ENCODE assay signal across 24 cellular contexts in the genomic region with DNA sequence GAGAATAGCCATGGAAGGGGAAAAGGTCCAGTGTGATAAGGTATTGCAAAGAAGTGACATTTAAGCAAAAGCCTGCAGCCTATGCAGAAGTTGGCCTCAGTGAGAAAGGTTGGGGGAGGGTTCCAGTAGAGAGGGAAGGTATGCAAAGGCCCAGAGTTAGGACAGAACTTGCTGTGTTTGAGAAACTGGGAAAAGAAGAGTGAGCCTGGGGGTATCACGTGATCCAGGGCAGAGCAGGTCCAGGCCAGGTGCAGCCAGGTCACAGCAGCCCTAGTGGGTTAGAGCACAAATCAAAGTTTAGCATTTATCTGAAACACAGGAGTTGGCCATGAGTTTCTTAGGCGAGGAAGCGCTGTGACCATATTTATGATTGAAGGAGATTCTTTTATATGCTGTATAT. TPM values are rescaled to one million over a fixed set of nuclear protein-coding genes. Genes with fewer than 3 reads are reported as not detected.
DNase-seq lines count a peak whose midpoint lies in the region; ATAC-seq, FAIRE-seq and TF ChIP-seq lines count a peak whose summit lies in the region.
"Had no signal": no experiment of that assay in that cellular context is flagged by ENCODE, and none has a peak within 500 bp of the region (broad histone marks: within the 10 kb centered on the region; RNA-seq: fewer than 3 reads in every experiment).

No MANE protein-coding gene starts in this region.

- peak; percentile 62 for DNase-seq in ELF-1 (ENCODE audit: low read depth, low spot score)
- no peak for DNase-seq in body of pancreas
- DNase-seq in HepG2 (ENCODE audit: low spot score), result peak; percentile 41
- no peak for DNase-seq in spleen
- DNase-seq in NCI-H2196 (lab: John Stamatoyannopoulos, UW; ENCODE audit: unreplicated experiment), result no peak
- DNase-seq in 8988T, result no peak
- DNase-seq in activated naive CD8-positive, alpha-beta T cell treated with anti-CD3 and anti-CD28 coated beads, Interleukin-2, amount 50 U/mL, for 24 hours, result no peak
- no peak for DNase-seq in brain microvascular endothelial cell
- DNase-seq: CD8-positive, alpha-beta T cell; DMS153; DND-41; Kasumi-1; NCI-H2029; NCI-H2227 treated with DMSO at 0.1 percent for 48 hours; NCI-H69; SHP77 treated with DMSO at 0.1 percent for 48 hours had no signal

- peaks cover 7% of the 10 kb centered on the region for H3K27me3 Mint-ChIP-seq in activated naive CD8-positive, alpha-beta T cell treated with anti-CD3 and anti-CD28 coated beads, Interleukin-2, amount 50 U/mL, for 24 hours

- H3K4me1 ChIP-seq in body of pancreas (peaks cover 69% of the 10 kb centered on the region), HepG2 (ENCODE audit: insufficient read depth, low read length) (peaks cover 77% of the 10 kb centered on the region), spleen (peaks cover 0 to 32% (median 6%) of the 10 kb centered on the region in 6 donors)
- H3K4me1 ChIP-seq: A549 had no signal

- H4K20me1 ChIP-seq in HepG2 (ENCODE audit: insufficient read depth, low read length), result no peaks in the 10 kb centered on the region; the same call in 1 of the 2 replicates

- TF ChIP-seq RAD21 in HepG2 (CRISPR knock-in tag; IDR thresholded peaks at IDR 0.05), result no peak

- CTCF ChIA-PET in HepG2 (lab: Yijun Ruan, JAX; ENCODE audit: low intra/inter-chr PET ratio, low total read pairs), result no interaction called here

- H3K36me3 Mint-ChIP-seq in activated naive CD8-positive, alpha-beta T cell treated with anti-CD3 and anti-CD28 coated beads, Interleukin-2, amount 50 U/mL, for 24 hours (ENCODE audit: low read depth), result no peaks in the 10 kb centered on the region
- H3K36me3 Mint-ChIP-seq: CD8-positive, alpha-beta T cell had no signal

- H3K27ac ChIP-seq in body of pancreas, result peak overlapping the region; percentile 65 to 84 (median 78)
- H3K27ac ChIP-seq in HepG2 (ENCODE audit: extremely low read length, insufficient read depth, low read length), result peak overlapping the region; percentile 88
- peak overlapping the region in 5 of 8 donors; percentile 75 to 89 (median 81) for H3K27ac ChIP-seq in spleen
- no peak overlapping the region for H3K27ac ChIP-seq in brain microvascular endothelial cell
- H3K27ac ChIP-seq: A549, C4-2B had no signal

- no TSS peak for BruUV-seq in HepG2 (replicated peaks; lab: Mats Ljungman, UMichigan)

- no peak overlapping the region for H3K27ac Mint-ChIP-seq in activated naive CD8-positive, alpha-beta T cell treated with anti-CD3 and anti-CD28 coated beads, Interleukin-2, amount 50 U/mL, for 24 hours
- H3K27ac Mint-ChIP-seq: CD8-positive, alpha-beta T cell had no signal

- H3K4me1 Mint-ChIP-seq in activated naive CD8-positive, alpha-beta T cell treated with anti-CD3 and anti-CD28 coated beads, Interleukin-2, amount 50 U/mL, for 24 hours, result no peaks in the 10 kb centered on the region

- TF ChIP-seq POLR2A in body of pancreas (IDR thresholded peaks at IDR 0.05) (no peak), HepG2 (IDR thresholded peaks at IDR 0.05; ENCODE audit: insufficient read depth in 1 of 2, low read depth in 2 of 2, low read length in 2 of 2) (no peak), spleen (IDR thresholded peaks at IDR 0.05) (no peak)

- TF ChIP-seq EP300 in HepG2 (IDR thresholded peaks at IDR 0.05; ENCODE audit: low read depth in 2 of 2, low read length in 2 of 2) (0 out of 4 replicates have a peak, but pooled peaks of 1 of the 2 experiments have one; percentile 9), HepG2 (CRISPR knock-in tag; IDR thresholded peaks at IDR 0.05; ENCODE audit: borderline replicate concordance) (no peak)

- 35 to 53% methylated on average over 3 of the region's 3 CpGs for WGBS in body of pancreas, 2 donors
- 52% methylated on average over 3 of the region's 3 CpGs for WGBS in HepG2 (ENCODE audit: low lambda C conversion rate)
- WGBS in spleen, 5 donors, result 63 to 89% (median 82%) methylated on average over 3 of the region's 3 CpGs

- intact Hi-C loops in body of pancreas (cut with DNase I), result no loop called here
- intact Hi-C loops in HepG2 (cut with micrococcal nuclease; ENCODE audit: unreplicated experiment), result loop anchor here (1.0 to 5.0 kb wide), 2 partner anchors 10 to 34 kb away; no protein-coding TSS in a partner anchor
- intact Hi-C loops in spleen (cut with DNase I; ENCODE audit: low total_unique reads), result no loop called here

- no peak overlapping the region for H3K4me3 ChIP-seq in body of pancreas
- peak overlapping the region; percentile 61 to 88 (median 75) for H3K4me3 ChIP-seq in HepG2 (replicated peaks in 1 of 3; ENCODE audit: insufficient read depth in 1 of 3, low read depth in 2 of 3, low read length in 3 of 3)
- H3K4me3 ChIP-seq in spleen, result peak overlapping the region in 7 of 8 donors; percentile 15 to 68 (median 34)
- H3K4me3 ChIP-seq in brain microvascular endothelial cell (ENCODE audit: low read depth, low read length), result no peak overlapping the region
- H3K4me3 ChIP-seq: A549 had no signal

- H3K9ac ChIP-seq in HepG2 (ENCODE audit: insufficient read depth, low read depth, low read length), result peak overlapping the region; percentile 85

- no peaks in the 10 kb centered on the region for H3K36me3 ChIP-seq in body of pancreas (replicated peaks in 1 of 2; ENCODE audit: insufficient read depth in 1 of 2, low read depth in 2 of 2)
- peaks cover 17 to 39% of the 10 kb centered on the region in 2 experiments; a peak in 4 of 5 replicates for H3K36me3 ChIP-seq in HepG2 (replicated peaks in 1 of 2; ENCODE audit: control insufficient read depth in 1 of 2, insufficient read depth in 2 of 2, low read length in 2 of 2)
- H3K36me3 ChIP-seq in spleen, result peaks cover 0 to 8% (median 4%) of the 10 kb centered on the region in 6 donors
- no peaks in the 10 kb centered on the region for H3K36me3 ChIP-seq in brain microvascular endothelial cell (replicated peaks)

- TF ChIP-seq CTCF in body of pancreas (IDR thresholded peaks at IDR 0.05), result no peak
- no peak for TF ChIP-seq CTCF in HepG2 (CRISPR knock-in tag; IDR thresholded peaks at IDR 0.05)
- TF ChIP-seq CTCF in spleen (IDR thresholded peaks at IDR 0.05 in 8 of 11, conservative IDR thresholded peaks at IDR 0.05 in 3 of 11), result no peak
- TF ChIP-seq CTCF in brain microvascular endothelial cell (IDR thresholded peaks at IDR 0.05; ENCODE audit: low read depth, low read length, missing control alignments), result no peak

- peak; percentile 85 for FAIRE-seq in HepG2 (lab: Jason Lieb, UNC)
- FAIRE-seq: A549, GM18507, H54 had no signal

- ATAC-seq in body of pancreas, result peak; percentile 18
- ATAC-seq in HepG2, result peak; percentile 12; the same call in 2 of the 3 replicates
- ATAC-seq in activated naive CD8-positive, alpha-beta T cell treated with anti-CD3 and anti-CD28 coated beads, Interleukin-2, amount 50 U/mL, for 24 hours, result no peak
- ATAC-seq: A549; CD8-positive, alpha-beta T cell; Panc1 had no signal

- H2AFZ ChIP-seq in HepG2 (ENCODE audit: low read length), result no peak overlapping the region

- H3K9me3 ChIP-seq in body of pancreas (no peaks in the 10 kb centered on the region), HepG2 (ENCODE audit: low read length) (no peaks in the 10 kb centered on the region), spleen (no peaks in the 10 kb centered on the region)
- H3K9me3 ChIP-seq: A549 had no signal

- H3K4me3 Mint-ChIP-seq in activated naive CD8-positive, alpha-beta T cell treated with anti-CD3 and anti-CD28 coated beads, Interleukin-2, amount 50 U/mL, for 24 hours, result no peak overlapping the region
- H3K4me3 Mint-ChIP-seq: CD8-positive, alpha-beta T cell had no signal

- peak overlapping the region; percentile 97 for H3K4me2 ChIP-seq in HepG2 (ENCODE audit: low read depth, low read length)
- H3K4me2 ChIP-seq: A549 had no signal

- no peaks in the 10 kb centered on the region for H3K27me3 ChIP-seq in body of pancreas
- H3K27me3 ChIP-seq in HepG2 (ENCODE audit: control insufficient read depth in 1 of 2, insufficient read depth in 2 of 2, low read length in 2 of 2), result no peaks in the 10 kb centered on the region; a peak in 1 of 5 replicates
- H3K27me3 ChIP-seq in spleen (replicated peaks in 1 of 7), result peaks cover 0 to 7% (median 0%) of the 10 kb centered on the region in 7 donors
- H3K27me3 ChIP-seq in brain microvascular endothelial cell (replicated peaks), result no peaks in the 10 kb centered on the region

- H3K9me3 Mint-ChIP-seq in activated naive CD8-positive, alpha-beta T cell treated with anti-CD3 and anti-CD28 coated beads, Interleukin-2, amount 50 U/mL, for 24 hours, result peaks cover 4% of the 10 kb centered on the region
- H3K9me3 Mint-ChIP-seq: CD8-positive, alpha-beta T cell had no signal

- POLR2A ChIA-PET in HepG2 (lab: Yijun Ruan, JAX), result interaction anchor here (0.8 to 5.9 kb wide), 15 partner anchors 9 to 242 kb away, joined by 3 to 169 read pairs (median 10); a partner anchor contains a TSS

- in situ Hi-C loops in HepG2 (cut with HindIII; ENCODE audit: extremely low pct_ligation_motif_present, low pct_unique_long_range_greater_than_20kb), result no loop called here
- in situ Hi-C loops in brain microvascular endothelial cell (cut with HindIII; ENCODE audit: low pct_ligation_motif_present, low sequenced_read_pairs), result no loop called here

- H3K79me2 ChIP-seq in HepG2 (ENCODE audit: insufficient read depth, low read length), result peaks cover 58% of the 10 kb centered on the region

RNA-seq across cellular contexts. Expression of a gene that starts 1.6 kb away (rescaled TPM):
- total RNA-seq in body of pancreas (100 to 1,000 TPM in 1 of 2 donors, 10 to 100 TPM in 1; 76.0 to 101 TPM), HepG2 (2016; rRNA removed; fragmentation: Illumina TruSeq; extraction: Trizol) (237 and 498 TPM in 2 replicates), spleen (100 to 1,000 TPM in 6 of 7 donors, 10 to 100 TPM in 1; 67.3 to 216 (median 169) TPM)
- total RNA-seq in HepG2 (2016; cell fraction: cytosol; rRNA removed; fragmentation: Illumina TruSeq; extraction: Trizol; ENCODE audit: low read depth), result 71.6 and 82.2 TPM in 2 replicates
- 219 and 507 TPM in 2 replicates for total RNA-seq in HepG2 (2016; cell fraction: insoluble cytoplasmic fraction; rRNA removed; fragmentation: Illumina TruSeq; extraction: Trizol)
- 187 and 205 TPM in 2 replicates for total RNA-seq in HepG2 (2016; cell fraction: membrane; rRNA removed; fragmentation: Illumina TruSeq; extraction: Trizol)
- total RNA-seq in HepG2 (2016; cell fraction: nucleus; rRNA removed; fragmentation: Illumina TruSeq; extraction: Trizol), result 372 and 429 TPM in 2 replicates
- polyA plus RNA-seq in HepG2 (2011; rRNA removed) (449 and 569 TPM in 2 replicates), spleen (10 to 100 TPM; 11.5 to 58.2 (median 41.4) TPM)
- polyA plus RNA-seq in HepG2 (2011; cell fraction: cytosol; rRNA removed), result 331 and 435 TPM in 2 replicates
- polyA plus RNA-seq in HepG2 (2011; cell fraction: nucleus; rRNA removed), result 165 and 220 TPM in 2 replicates
- polyA plus RNA-seq in HepG2 (2012), result 423 and 569 TPM in 2 replicates
- 81.2 and 88.3 TPM in 2 replicates for polyA plus RNA-seq in HepG2 (2016; cell fraction: cytosol; fragmentation: Illumina TruSeq; extraction: Trizol; ENCODE audit: low read depth)
- polyA plus RNA-seq in HepG2 (2016; cell fraction: insoluble cytoplasmic fraction; fragmentation: Illumina TruSeq; extraction: Trizol; ENCODE audit: low read depth), result 241 and 254 TPM in 2 replicates
- polyA plus RNA-seq in HepG2 (2016; cell fraction: membrane; fragmentation: Illumina TruSeq; extraction: Trizol; ENCODE audit: low read depth), result 159 and 171 TPM in 2 replicates
- polyA plus RNA-seq in HepG2 (2016; cell fraction: nucleus; fragmentation: Illumina TruSeq; extraction: Trizol; ENCODE audit: insufficient read depth, low read depth), result 573 and 590 TPM in 2 replicates
- polyA minus RNA-seq in HepG2 (2011; rRNA and poly(A)+ RNA removed; ENCODE audit: low replicate concordance), result 0.30 and 414 TPM in 2 replicates
- 176 and 231 TPM in 2 replicates for polyA minus RNA-seq in HepG2 (2011; cell fraction: cytosol; rRNA and poly(A)+ RNA removed)
- polyA minus RNA-seq in HepG2 (2011; cell fraction: nucleus; rRNA and poly(A)+ RNA removed), result 87.0 and 105 TPM in 2 replicates
- total RNA-seq: CD8-positive, alpha-beta T cell; OCI-LY7 had no signal

RNA-seq across cellular contexts. Expression of a gene that starts 21.6 kb away (rescaled TPM):
- total RNA-seq in body of pancreas (10 to 100 TPM; 42.8 to 57.6 TPM), HepG2 (2016; rRNA removed; fragmentation: Illumina TruSeq; extraction: Trizol) (17.2 and 39.1 TPM in 2 replicates), spleen (not detected)
- total RNA-seq in HepG2 (2016; cell fraction: cytosol; rRNA removed; fragmentation: Illumina TruSeq; extraction: Trizol; ENCODE audit: low read depth), result 5.1 and 5.2 TPM in 2 replicates
- 18.0 and 38.7 TPM in 2 replicates for total RNA-seq in HepG2 (2016; cell fraction: insoluble cytoplasmic fraction; rRNA removed; fragmentation: Illumina TruSeq; extraction: Trizol)
- total RNA-seq in HepG2 (2016; cell fraction: membrane; rRNA removed; fragmentation: Illumina TruSeq; extraction: Trizol), result 9.0 and 10.8 TPM in 2 replicates
- 31.1 and 34.0 TPM in 2 replicates for total RNA-seq in HepG2 (2016; cell fraction: nucleus; rRNA removed; fragmentation: Illumina TruSeq; extraction: Trizol)
- polyA plus RNA-seq in HepG2 (2011; rRNA removed) (57.8 and 82.7 TPM in 2 replicates), spleen (not detected)
- 51.9 and 68.1 TPM in 2 replicates for polyA plus RNA-seq in HepG2 (2011; cell fraction: cytosol; rRNA removed)
- polyA plus RNA-seq in HepG2 (2011; cell fraction: nucleus; rRNA removed), result 26.7 and 38.8 TPM in 2 replicates
- polyA plus RNA-seq in HepG2 (2012), result 39.8 and 51.8 TPM in 2 replicates
- 4.5 and 5.5 TPM in 2 replicates for polyA plus RNA-seq in HepG2 (2016; cell fraction: cytosol; fragmentation: Illumina TruSeq; extraction: Trizol; ENCODE audit: low read depth)
- polyA plus RNA-seq in HepG2 (2016; cell fraction: insoluble cytoplasmic fraction; fragmentation: Illumina TruSeq; extraction: Trizol; ENCODE audit: low read depth), result 17.2 and 17.4 TPM in 2 replicates
- 7.7 and 8.0 TPM in 2 replicates for polyA plus RNA-seq in HepG2 (2016; cell fraction: membrane; fragmentation: Illumina TruSeq; extraction: Trizol; ENCODE audit: low read depth)
- polyA plus RNA-seq in HepG2 (2016; cell fraction: nucleus; fragmentation: Illumina TruSeq; extraction: Trizol; ENCODE audit: insufficient read depth, low read depth), result 48.5 and 50.8 TPM in 2 replicates
- 48.7 TPM in 1 of 2 replicates, not detected in the other for polyA minus RNA-seq in HepG2 (2011; rRNA and poly(A)+ RNA removed; ENCODE audit: low replicate concordance)
- 12.7 and 23.3 TPM in 2 replicates for polyA minus RNA-seq in HepG2 (2011; cell fraction: cytosol; rRNA and poly(A)+ RNA removed)
- 13.5 and 19.5 TPM in 2 replicates for polyA minus RNA-seq in HepG2 (2011; cell fraction: nucleus; rRNA and poly(A)+ RNA removed)
- total RNA-seq: CD8-positive, alpha-beta T cell; M059J; NCI-H460; OCI-LY7 had no signal

RNA-seq across cellular contexts. Expression of a gene that starts 29.3 kb away (rescaled TPM):
- total RNA-seq in body of pancreas (1,000 to 10,000 TPM in 1 of 2 donors, 100 to 1,000 TPM in 1; 396 to 1,783 TPM), HepG2 (2016; rRNA removed; fragmentation: Illumina TruSeq; extraction: Trizol) (433 and 825 TPM in 2 replicates), spleen (10 to 100 TPM in 4 of 7 donors, 1 to 10 TPM in 3; 3.4 to 29.7 (median 10.1) TPM)
- 141 and 152 TPM in 2 replicates for total RNA-seq in HepG2 (2016; cell fraction: cytosol; rRNA removed; fragmentation: Illumina TruSeq; extraction: Trizol; ENCODE audit: low read depth)
- total RNA-seq in HepG2 (2016; cell fraction: insoluble cytoplasmic fraction; rRNA removed; fragmentation: Illumina TruSeq; extraction: Trizol), result 426 and 840 TPM in 2 replicates
- total RNA-seq in HepG2 (2016; cell fraction: membrane; rRNA removed; fragmentation: Illumina TruSeq; extraction: Trizol), result 232 and 248 TPM in 2 replicates
- total RNA-seq in HepG2 (2016; cell fraction: nucleus; rRNA removed; fragmentation: Illumina TruSeq; extraction: Trizol), result 726 and 813 TPM in 2 replicates
- polyA plus RNA-seq in HepG2 (2011; rRNA removed) (2,200 and 3,367 TPM in 2 replicates), spleen (10 to 100 TPM in 2 of 3 donors, 1 to 10 TPM in 1; 8.5 to 88.3 (median 10.3) TPM)
- 3,577 and 4,656 TPM in 2 replicates for polyA plus RNA-seq in HepG2 (2011; cell fraction: cytosol; rRNA removed)
- polyA plus RNA-seq in HepG2 (2011; cell fraction: nucleus; rRNA removed), result 1,545 and 2,325 TPM in 2 replicates
- 306 and 2,041 TPM in 2 replicates for polyA plus RNA-seq in HepG2 (2012)
- 168 and 171 TPM in 2 replicates for polyA plus RNA-seq in HepG2 (2016; cell fraction: cytosol; fragmentation: Illumina TruSeq; extraction: Trizol; ENCODE audit: low read depth)
- 463 and 467 TPM in 2 replicates for polyA plus RNA-seq in HepG2 (2016; cell fraction: insoluble cytoplasmic fraction; fragmentation: Illumina TruSeq; extraction: Trizol; ENCODE audit: low read depth)
- 216 and 234 TPM in 2 replicates for polyA plus RNA-seq in HepG2 (2016; cell fraction: membrane; fragmentation: Illumina TruSeq; extraction: Trizol; ENCODE audit: low read depth)
- 1,122 and 1,162 TPM in 2 replicates for polyA plus RNA-seq in HepG2 (2016; cell fraction: nucleus; fragmentation: Illumina TruSeq; extraction: Trizol; ENCODE audit: insufficient read depth, low read depth)
- polyA minus RNA-seq in HepG2 (2011; rRNA and poly(A)+ RNA removed; ENCODE audit: low replicate concordance), result 0.47 and 1,312 TPM in 2 replicates
- polyA minus RNA-seq in HepG2 (2011; cell fraction: cytosol; rRNA and poly(A)+ RNA removed), result 680 and 1,323 TPM in 2 replicates
- polyA minus RNA-seq in HepG2 (2011; cell fraction: nucleus; rRNA and poly(A)+ RNA removed), result 461 and 851 TPM in 2 replicates
- total RNA-seq: CD8-positive, alpha-beta T cell; NCI-H460; OCI-LY7 had no signal

Comparison
In these comparisons a context has a peak if more than half of its experiments do, and no peak if none do; other contexts are left out.
1. DNase-seq: peak in ELF-1 (single experiment) and HepG2 (single experiment); none in body of pancreas (0 of 4), spleen (single experiment), NCI-H2196 (single experiment), 8988T (single experiment), activated naive CD8-positive, alpha-beta T cell treated with anti-CD3 and anti-CD28 coated beads, Interleukin-2, amount 50 U/mL, for 24 hours (single experiment) and brain microvascular endothelial cell (single experiment).
2. H3K4me3 ChIP-seq: peak in HepG2 (3 of 3) and spleen (7 of 8); none in body of pancreas (0 of 2) and brain microvascular endothelial cell (single experiment).
3. RNA of a gene that starts 21.6 kb away (total RNA-seq): 42.8 to 57.6 TPM in body of pancreas and 5.1 to 39.1 TPM in HepG2; not detected in spleen; every median in the first group is over 4 times any median in the second.
4. RNA of a gene that starts 29.3 kb away (total RNA-seq): 396 to 1,783 TPM in body of pancreas and 141 to 840 TPM in HepG2; 3.4 to 29.7 TPM in spleen; every median in the first group is over 4 times any median in the second.